Comparison of ENCODE assay signal across 9 cellular contexts in the genomic region with DNA sequence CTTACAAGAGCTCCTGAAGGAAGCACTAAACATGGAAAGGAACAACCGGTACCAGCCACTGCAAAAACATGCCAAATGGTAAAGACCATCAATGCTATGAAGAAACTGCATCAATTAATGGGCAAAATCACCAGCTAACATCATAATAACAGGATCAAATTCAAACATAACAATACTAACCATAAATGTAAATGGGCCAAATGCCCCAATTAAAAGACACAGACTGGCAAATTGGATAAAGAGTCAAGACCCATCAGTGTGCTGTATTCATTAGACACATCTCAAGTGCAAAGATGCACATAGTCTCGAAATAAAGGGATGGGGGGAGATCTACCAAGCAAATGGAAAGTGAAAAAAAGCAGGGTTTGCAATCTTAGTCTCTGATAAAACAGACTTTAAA. TPM values are rescaled to one million over a fixed set of nuclear protein-coding genes. Genes with fewer than 3 reads are reported as not detected.
"Had no signal": no experiment of that assay in that cellular context is flagged by ENCODE, and none has a peak within 500 bp of the region (broad histone marks: within the 10 kb centered on the region; RNA-seq: fewer than 3 reads in every experiment).

No MANE protein-coding gene starts in this region.

RNA-seq across cellular contexts. Expression of a gene that starts 47.6 kb away (rescaled TPM):
- total RNA-seq: PC-9, Peyer's patch, Right ventricle myocardium inferior, Right ventricle myocardium superior, RPMI7951, SJCRH30, SJSA1, SK-MEL-5 had no signal
- polyA plus RNA-seq: SK-N-SH had no signal
